9 cellular contexts compared by ENCODE assay signal in the genomic region with DNA sequence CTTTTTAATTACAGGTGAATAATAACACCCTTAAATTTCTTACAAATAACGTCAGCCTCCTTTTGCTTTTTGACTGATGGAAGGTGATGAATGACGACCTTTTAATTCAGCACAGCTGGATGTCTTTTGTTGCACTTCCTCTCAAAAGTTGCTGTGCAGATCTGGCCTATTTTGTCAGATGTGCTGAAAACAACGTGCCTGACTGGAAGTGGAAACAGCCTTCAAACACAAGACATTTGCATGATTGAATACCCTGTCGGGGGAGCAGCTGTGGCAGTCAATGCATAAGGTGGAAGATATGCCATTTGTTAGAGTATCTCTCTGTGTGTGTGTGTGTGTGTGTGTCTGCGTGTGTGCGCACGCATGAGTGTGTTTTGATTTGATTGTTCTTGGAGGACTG.
DNase-seq lines count a peak whose midpoint lies in the region; ATAC-seq and TF ChIP-seq lines count a peak whose summit lies in the region.
"Had no signal": no experiment of that assay in that cellular context is flagged by ENCODE, and none has a peak within 500 bp of the region (broad histone marks: within the 10 kb centered on the region; RNA-seq: fewer than 3 reads in every experiment).

No MANE protein-coding gene starts in this region.

- peaks cover 6% of the 10 kb centered on the region for H3K4me1 ChIP-seq in cardiac muscle cell (ENCODE audit: low read depth)

- no peaks in the 10 kb centered on the region for H3K27me3 ChIP-seq in cardiac muscle cell

- no peak overlapping the region for H3K4me3 ChIP-seq in cardiac muscle cell
- no peak overlapping the region for H3K4me3 ChIP-seq in skeletal muscle cell (ENCODE audit: low read depth, low read length)
- H3K4me3 ChIP-seq: skin epidermis had no signal

- TF ChIP-seq CTCF in cardiac muscle cell (IDR thresholded peaks at IDR 0.05; ENCODE audit: low read depth, low read length): no peak

- peak; percentile 85 to 87 for DNase-seq in NCI-H526 (lab: John Stamatoyannopoulos, UW)
- DNase-seq in cardiac muscle cell (ENCODE audit: low read depth in 1 of 2, low spot score in 1 of 2): peak; percentile 6 to 35
- peak; percentile 28 for DNase-seq in skeletal muscle cell (ENCODE audit: low read depth)
- DNase-seq in stimulated activated naive CD4-positive, alpha-beta T cell (lab: John Stamatoyannopoulos, UW): no peak
- no peak for DNase-seq in MV-4-11 (lab: John Stamatoyannopoulos, UW)
- DNase-seq: central memory CD4-positive, alpha-beta T cell had no signal

- peak; percentile 47 for ATAC-seq in HG02798 (IDR thresholded peaks at IDR 0.05; ENCODE audit: poor library complexity, unreplicated experiment)
- no peak for ATAC-seq in GM21717 (IDR thresholded peaks at IDR 0.05; ENCODE audit: unreplicated experiment)

- no peaks in the 10 kb centered on the region for H3K9me3 ChIP-seq in cardiac muscle cell (ENCODE audit: low read depth)

- H3K27ac ChIP-seq in cardiac muscle cell: no peak overlapping the region

- no peaks in the 10 kb centered on the region for H3K36me3 ChIP-seq in cardiac muscle cell

Comparison
In these comparisons a context has a peak if more than half of its experiments do, and no peak if none do; other contexts are left out.
1. DNase-seq: peak in NCI-H526 (2 of 2), cardiac muscle cell (2 of 2) and skeletal muscle cell (single experiment); none in stimulated activated naive CD4-positive, alpha-beta T cell (0 of 6) and MV-4-11 (single experiment).